In genomic region chr6:133456934-133457333, GRCh38 we compare ENCODE assay signal across 25 cellular contexts.
"Had no signal": no experiment of that assay in that cellular context is flagged by ENCODE, and none has a peak within 500 bp of the region (broad histone marks: within the 10 kb centered on the region; RNA-seq: fewer than 3 reads in every experiment).

No MANE protein-coding gene starts in this region.

- H3K27ac ChIP-seq: colonic mucosa, foreskin keratinocyte, hepatocyte, left lung, lower lobe of right lung, ovary, right atrium auricular region, sigmoid colon, skin epidermis, stomach, thoracic aorta had no signal

- H3K9me3 Mint-ChIP-seq: endodermal cell, naive B cell, nephron had no signal

- H3K4me3 ChIP-seq: colonic mucosa, hepatocyte, left lung, lower lobe of right lung, ovary, right atrium auricular region, sigmoid colon, skin epidermis, stomach, thoracic aorta had no signal

- H3K4me1 ChIP-seq: colonic mucosa, foreskin keratinocyte, left lung, lower lobe of right lung, right atrium auricular region, sigmoid colon, stomach had no signal

- ATAC-seq: foreskin keratinocyte, left lung, lower lobe of right lung had no signal

- H3K36me3 ChIP-seq: colonic mucosa, left lung, lower lobe of right lung, ovary, right atrium auricular region, sigmoid colon, stomach, thoracic aorta had no signal

- H3K9me3 ChIP-seq: colonic mucosa, left lung, lower lobe of right lung, ovary, right atrium auricular region, sigmoid colon, stomach, thoracic aorta had no signal

- H2AFZ ChIP-seq: hepatocyte had no signal

- H3K27me3 Mint-ChIP-seq: naive B cell had no signal

- H3K4me2 ChIP-seq: hepatocyte had no signal

- H3K27ac Mint-ChIP-seq: endodermal cell, naive B cell had no signal

- H3K79me2 ChIP-seq: hepatocyte had no signal

- H3K4me1 Mint-ChIP-seq: naive B cell had no signal

- H3K36me3 Mint-ChIP-seq: naive B cell had no signal

- DNase-seq: colonic mucosa; effector CD4-positive, alpha-beta T cell; erythroblast; foreskin keratinocyte; head of caudate nucleus; islet precursor cell; left lung; lower lobe of right lung; mesenchymal stem cell; naive B cell; nucleus accumbens; ovary; sigmoid colon; stimulated activated CD4-positive, alpha-beta T cell treated with anti-CD3 and anti-CD28 coated beads, Interleukin-2, amount 100 ng/mL, for 24 hours; stimulated activated CD4-positive, alpha-beta T cell treated with anti-CD3 and anti-CD28 coated beads, Interleukin-4, amount 100 ng/mL, for 4 hours; stimulated activated naive CD4-positive, alpha-beta T cell; stomach; substantia nigra; trophoblast cell had no signal

- H3K27me3 ChIP-seq: colonic mucosa, foreskin keratinocyte, left lung, ovary, right atrium auricular region, sigmoid colon, stomach had no signal

- H3K4me3 Mint-ChIP-seq: endodermal cell, naive B cell, nephron had no signal
